In the genomic region with DNA sequence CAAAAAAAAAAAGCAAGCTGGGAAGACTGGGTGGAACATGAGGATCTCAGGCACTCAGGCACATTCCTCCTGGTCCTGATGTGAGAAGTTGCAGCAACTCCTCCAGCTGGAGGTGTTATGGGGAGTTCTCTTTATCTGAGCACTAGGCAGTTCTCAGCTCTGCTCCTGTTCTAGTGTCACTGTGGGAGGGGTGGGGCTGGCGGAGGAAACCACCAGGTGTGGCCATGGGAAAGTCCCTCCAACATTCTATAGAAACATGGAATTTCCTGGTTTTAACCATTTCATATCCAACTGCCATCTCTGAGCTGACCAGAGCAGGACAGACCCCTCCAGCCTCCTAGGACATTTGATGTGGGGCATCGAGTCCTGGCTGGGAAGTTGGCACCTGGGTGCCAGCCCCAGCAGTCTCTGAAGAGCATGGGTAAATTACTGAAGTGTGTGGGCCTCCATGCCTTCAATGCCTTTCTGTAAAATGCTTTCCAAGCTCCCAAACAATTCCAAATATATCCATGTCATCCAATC, we compare ENCODE assay signal across 8 cellular contexts. TPM values are rescaled to one million over a fixed set of nuclear protein-coding genes. Genes with fewer than 3 reads are reported as not detected.
DNase-seq lines count a peak whose midpoint lies in the region; ATAC-seq and TF ChIP-seq lines count a peak whose summit lies in the region.
"Had no signal": no experiment of that assay in that cellular context is flagged by ENCODE, and none has a peak within 500 bp of the region (broad histone marks: within the 10 kb centered on the region; RNA-seq: fewer than 3 reads in every experiment).

No MANE protein-coding gene starts in this region.

- RAD21 ChIA-PET in HCT116 (lab: Charles Lee; ENCODE audit: low non-redundant PET in 1 of 2, low total read pairs in 2 of 2, uncharacterized antibody in 2 of 2, unreplicated experiment in 2 of 2) = no interaction called here

- no TSS peak for BruUV-seq in HCT116 (replicated peaks; lab: Mats Ljungman, UMichigan)

- peak overlapping the region; percentile 66 for H3K27ac ChIP-seq in HCT116 (ENCODE audit: low read depth, low read length)
- no peak overlapping the region for H3K27ac ChIP-seq in vagina
- H3K27ac ChIP-seq: SK-N-MC had no signal

- no peak for TF ChIP-seq CTCF in HCT116 (IDR thresholded peaks at IDR 0.05 in 2 of 3, conservative IDR thresholded peaks at IDR 0.05 in 1 of 3; ENCODE audit: borderline replicate concordance in 1 of 3, insufficient read depth in 1 of 3, low read depth in 2 of 3, low read length in 2 of 3)
- TF ChIP-seq CTCF in epithelial cell of esophagus (IDR thresholded peaks at IDR 0.05; ENCODE audit: insufficient read depth, low read depth, low read length, missing control alignments) = no peak
- TF ChIP-seq CTCF in vagina (IDR thresholded peaks at IDR 0.05) = no peak

- CTCF ChIA-PET in HCT116 (lab: Charles Lee) = interaction anchor here (0.9 to 2.4 kb wide), 5 partner anchors 10 to 194 kb away, joined by 3 to 21 read pairs (median 5); a partner anchor contains a TSS

- peak overlapping the region; percentile 87 for H3K4me2 ChIP-seq in HCT116 (ENCODE audit: low read length)

- intact Hi-C loops in HCT116 (cut with micrococcal nuclease) (no loop called here), vagina (cut with DNase I) (no loop called here)

- H3K9me3 ChIP-seq in HCT116 (ENCODE audit: control insufficient read depth in 1 of 2, insufficient read depth in 1 of 2, low read depth in 1 of 2, low read length in 2 of 2) (no peaks in the 10 kb centered on the region), vagina (no peaks in the 10 kb centered on the region)

- H3K79me2 ChIP-seq in HCT116 (ENCODE audit: insufficient read depth, low read length) = no peaks in the 10 kb centered on the region

- H3K4me1 ChIP-seq in HCT116 (ENCODE audit: control insufficient read depth in 1 of 2, insufficient read depth in 2 of 2, low read length in 2 of 2) (peaks cover 19 to 35% of the 10 kb centered on the region in 2 experiments; a peak in 3 of 4 replicates), vagina (peaks cover 38% of the 10 kb centered on the region)

- peaks cover 34% of the 10 kb centered on the region for H3K36me3 Mint-ChIP-seq in T-helper 1 cell treated with Interleukin-12 subunit alpha and Interleukin-12 subunit beta and Interleukin-4 antibody, amounts not matched to agents 30 μg/mL and 1 μg/mL, for 36 hours (ENCODE audit: low read depth)

- no peaks in the 10 kb centered on the region for H3K36me3 ChIP-seq in HCT116 (ENCODE audit: control insufficient read depth in 1 of 2, insufficient read depth in 2 of 2, low read length in 2 of 2)
- peaks cover 0 to 2% of the 10 kb centered on the region in 2 donors for H3K36me3 ChIP-seq in vagina

- H3K4me1 Mint-ChIP-seq in T-helper 1 cell treated with Interleukin-12 subunit alpha and Interleukin-12 subunit beta and Interleukin-4 antibody, amounts not matched to agents 30 μg/mL and 1 μg/mL, for 36 hours (ENCODE audit: low read depth) = peaks cover 82% of the 10 kb centered on the region

- peak overlapping the region; percentile 98 for H3K4me3 Mint-ChIP-seq in T-helper 1 cell treated with Interleukin-12 subunit alpha and Interleukin-12 subunit beta and Interleukin-4 antibody, amounts not matched to agents 30 μg/mL and 1 μg/mL, for 36 hours

- H3K27ac Mint-ChIP-seq in T-helper 1 cell treated with Interleukin-12 subunit alpha and Interleukin-12 subunit beta and Interleukin-4 antibody, amounts not matched to agents 30 μg/mL and 1 μg/mL, for 36 hours = peak overlapping the region; percentile 94

- peak overlapping the region; percentile 62 for H3K9ac ChIP-seq in HCT116 (ENCODE audit: low read length)

- no peaks in the 10 kb centered on the region for H3K9me3 Mint-ChIP-seq in T-helper 1 cell treated with Interleukin-12 subunit alpha and Interleukin-12 subunit beta and Interleukin-4 antibody, amounts not matched to agents 30 μg/mL and 1 μg/mL, for 36 hours

- POLR2A ChIA-PET in HCT116 (lab: Charles Lee) = interaction anchor here (0.8 to 1.1 kb wide), 2 partner anchors 10 to 485 kb away, joined by 3 to 6 read pairs; no protein-coding TSS in a partner anchor

- H3K27me3 Mint-ChIP-seq in T-helper 1 cell treated with Interleukin-12 subunit alpha and Interleukin-12 subunit beta and Interleukin-4 antibody, amounts not matched to agents 30 μg/mL and 1 μg/mL, for 36 hours (ENCODE audit: low read depth) = no peaks in the 10 kb centered on the region

- no peaks in the 10 kb centered on the region for H3K27me3 ChIP-seq in HCT116 (ENCODE audit: insufficient read depth, low read length)
- no peaks in the 10 kb centered on the region for H3K27me3 ChIP-seq in vagina

- TF ChIP-seq POLR2A in HCT116 (IDR thresholded peaks at IDR 0.05; ENCODE audit: borderline replicate concordance, extremely low read depth, insufficient read depth, insufficient read length) (no peak), vagina (IDR thresholded peaks at IDR 0.05) (no peak)

- TF ChIP-seq RAD21 in HCT116 (IDR thresholded peaks at IDR 0.05; ENCODE audit: low read depth) = no peak

- DNase-seq in HCT116 (ENCODE audit: low read depth, low spot score) (no peak), epithelial cell of esophagus (ENCODE audit: low read depth) (peak; percentile 68), vagina (ENCODE audit: extremely low spot score in 2 of 2) (no peak)
- DNase-seq in stimulated activated CD4-positive, alpha-beta T cell treated with anti-CD3 and anti-CD28 coated beads, Interleukin-4, amount 100 ng/mL, for 24 hours = peak; percentile 40

- no peaks in the 10 kb centered on the region for H3K9me2 ChIP-seq in HCT116 (ENCODE audit: insufficient read depth)

- peak overlapping the region; percentile 66 to 80 for H3K4me3 ChIP-seq in HCT116 (replicated peaks in 1 of 2; ENCODE audit: low read depth in 1 of 2, low read length in 2 of 2)
- H3K4me3 ChIP-seq in epithelial cell of esophagus (ENCODE audit: low read length) = peak overlapping the region; percentile 79
- H3K4me3 ChIP-seq in vagina = peak overlapping the region in 1 of 2 donors; percentile 54

- ATAC-seq in HCT116 = peak; percentile 3; the same call in 1 of the 2 replicates
- ATAC-seq in GM21529 (IDR thresholded peaks at IDR 0.05; ENCODE audit: unreplicated experiment) = no peak
- ATAC-seq in HG03139 (IDR thresholded peaks at IDR 0.05; ENCODE audit: unreplicated experiment) = no peak

- H2AFZ ChIP-seq in HCT116 (ENCODE audit: low read depth, low read length, poor library complexity, severe bottlenecking) = peak overlapping the region; percentile 71

- no peaks in the 10 kb centered on the region for H4K20me1 ChIP-seq in HCT116 (ENCODE audit: insufficient read depth)

TF ChIP-seq in HCT116, 20 proteins besides CTCF, POLR2A, EP300 and RAD21:
- TF ChIP-seq SP1 (IDR thresholded peaks at IDR 0.05; ENCODE audit: low read depth) (0 out of 2 replicates have a peak, but pooled peaks have one; percentile 3), ZNF274 (IDR thresholded peaks at IDR 0.05; ENCODE audit: low read depth, low read length) (no peak), ZFX (IDR thresholded peaks at IDR 0.05) (0 out of 2 replicates have a peak, but pooled peaks have one; percentile 10)
- TF ChIP-seq, protein P1, sequence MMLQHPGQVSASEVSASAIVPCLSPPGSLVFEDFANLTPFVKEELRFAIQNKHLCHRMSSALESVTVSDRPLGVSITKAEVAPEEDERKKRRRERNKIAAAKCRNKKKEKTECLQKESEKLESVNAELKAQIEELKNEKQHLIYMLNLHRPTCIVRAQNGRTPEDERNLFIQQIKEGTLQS (IDR thresholded peaks at IDR 0.05) = no peak
TF ChIP-seq in HCT116: peak in this region for 2.

RNA-seq across cellular contexts. Expression of a gene that starts 0.8 kb away (rescaled TPM):
- total RNA-seq in HCT116 (2021; ENCODE audit: unreplicated experiment) (5.1 TPM), vagina (10.1 TPM)
- 3.5 TPM in 2 replicates for polyA plus RNA-seq in HCT116 (2012)

RNA-seq across cellular contexts. Expression of a gene that starts 37.9 kb away (rescaled TPM):
- 5.4 TPM for total RNA-seq in HCT116 (2021; ENCODE audit: unreplicated experiment)
- polyA plus RNA-seq in HCT116 (2012) = 3.9 and 4.5 TPM in 2 replicates
- 28.5 TPM for total RNA-seq in vagina

Comparison
In these comparisons a context has a peak if more than half of its experiments do, and no peak if none do; other contexts are left out.
1. DNase-seq: peak in epithelial cell of esophagus (single experiment) and stimulated activated CD4-positive, alpha-beta T cell treated with anti-CD3 and anti-CD28 coated beads, Interleukin-4, amount 100 ng/mL, for 24 hours (single experiment); none in HCT116 (single experiment) and vagina (0 of 2).